Comparison of ENCODE assay signal across 8 cellular contexts in the genomic region with DNA sequence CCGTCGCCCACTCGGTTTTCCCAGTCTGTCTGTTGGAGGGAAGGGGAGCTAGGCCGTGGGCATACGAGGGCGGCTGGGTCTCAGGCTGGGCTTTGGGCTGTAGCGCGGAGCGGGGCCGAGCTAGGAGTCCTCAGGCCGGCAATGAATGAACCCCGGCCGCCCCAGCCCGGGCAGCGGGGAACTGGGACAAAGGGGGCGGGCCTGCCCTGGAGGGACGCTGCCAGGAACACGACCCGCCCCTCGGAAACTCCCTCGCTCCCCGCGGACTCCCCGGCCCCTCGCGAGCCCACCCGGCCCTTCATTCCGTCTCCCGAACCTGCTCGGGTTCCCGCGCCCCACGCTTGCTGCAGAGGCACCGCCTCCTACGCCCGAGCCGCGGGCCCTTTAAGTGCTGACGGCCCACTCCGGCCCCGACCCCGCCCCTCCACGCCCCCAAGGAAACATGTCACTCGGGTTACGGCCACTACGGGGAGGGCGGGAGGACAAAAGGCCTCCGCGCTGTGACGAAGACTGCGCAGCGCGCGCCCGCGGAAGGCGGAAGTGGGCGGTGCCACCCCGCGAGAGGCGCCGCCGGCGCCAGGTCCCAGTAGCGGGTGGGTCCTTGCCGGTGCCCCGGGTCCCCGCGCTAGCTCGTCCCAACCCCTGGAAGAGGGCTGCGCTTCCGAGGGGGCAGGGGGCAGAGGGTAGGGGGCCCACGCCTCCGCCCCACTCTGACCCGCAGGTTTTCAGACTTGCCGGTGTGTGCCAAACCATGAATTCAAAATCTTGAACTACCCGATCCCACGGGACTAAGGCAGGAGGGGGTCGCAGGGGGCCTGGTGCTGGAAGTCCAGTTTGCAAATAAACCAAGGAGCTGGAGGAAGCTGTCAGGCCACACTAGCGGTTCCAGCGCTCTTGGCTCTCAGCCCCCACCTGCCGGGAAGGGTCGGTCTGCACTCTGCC. TPM values are rescaled to one million over a fixed set of nuclear protein-coding genes. Genes with fewer than 3 reads are reported as not detected.
DNase-seq lines count a peak whose midpoint lies in the region; ATAC-seq, FAIRE-seq and TF ChIP-seq lines count a peak whose summit lies in the region.

A gene (minus strand): TSS at position 359 of the 942 bp plus-strand sequence. CDS start 1,747 bp downstream, outside the sequence.

- ATAC-seq in SK-N-SH treated with all-trans-retinoic acid at 6 μM for 48 hours (peak; percentile 87), omental fat pad (ENCODE audit: low FRiP score) (peak; percentile 84)

- peaks cover 1% of the 10 kb centered on the region for H3K36me3 Mint-ChIP-seq in activated naive CD4-positive, alpha-beta T cell treated with anti-CD3 and anti-CD28 coated beads, Interleukin-2, amount 50 U/mL, for 24 hours

- DNase-seq in HFF-Myc (ENCODE audit: extremely low read depth, low read depth) (peak; percentile 63), NCI-H1092 (lab: John Stamatoyannopoulos, UW) (peak; percentile 95), globus pallidus (ENCODE audit: low spot score) (peak; percentile 95), omental fat pad (ENCODE audit: low spot score) (peak; percentile 90)

- peak within 1 kb of the TSS; percentile 93 for H3K4me3 Mint-ChIP-seq in activated naive CD4-positive, alpha-beta T cell treated with anti-CD3 and anti-CD28 coated beads, Interleukin-2, amount 50 U/mL, for 24 hours

- H3K27ac Mint-ChIP-seq in activated naive CD4-positive, alpha-beta T cell treated with anti-CD3 and anti-CD28 coated beads, Interleukin-2, amount 50 U/mL, for 24 hours = peak within 1 kb of the TSS; percentile 87

- H3K27me3 Mint-ChIP-seq in activated naive CD4-positive, alpha-beta T cell treated with anti-CD3 and anti-CD28 coated beads, Interleukin-2, amount 50 U/mL, for 24 hours = no peaks in the 10 kb centered on the region

- H3K27ac ChIP-seq in temporal lobe (ENCODE audit: low read depth, low read length) = peak within 1 kb of the TSS; percentile 89

- peak; percentile 94 for FAIRE-seq in G401.6 (lab: Jason Lieb, UNC)

- H3K9me3 Mint-ChIP-seq in activated naive CD4-positive, alpha-beta T cell treated with anti-CD3 and anti-CD28 coated beads, Interleukin-2, amount 50 U/mL, for 24 hours = no peaks in the 10 kb centered on the region

- peaks cover 11% of the 10 kb centered on the region for H3K4me1 Mint-ChIP-seq in activated naive CD4-positive, alpha-beta T cell treated with anti-CD3 and anti-CD28 coated beads, Interleukin-2, amount 50 U/mL, for 24 hours

- peak within 1 kb of the TSS; percentile 73 for H3K4me3 ChIP-seq in HFF-Myc (replicated peaks; ENCODE audit: low read depth, low read length)

- no peak for TF ChIP-seq CTCF in HFF-Myc (IDR thresholded peaks at IDR 0.05; ENCODE audit: low read depth, low read length, missing control alignments)
- TF ChIP-seq CTCF in omental fat pad (IDR thresholded peaks at IDR 0.05) = no peak

TF ChIP-seq in SK-N-SH treated with all-trans-retinoic acid at 6 μM for 48 hours, 23 proteins besides CTCF, POLR2A, EP300 and RAD21:
- no peak for TF ChIP-seq PPARA (CRISPR knock-in tag; IDR thresholded peaks at IDR 0.05; ENCODE audit: borderline replicate concordance)
- TF ChIP-seq TOX (CRISPR knock-in tag; IDR thresholded peaks at IDR 0.05; ENCODE audit: borderline replicate concordance) = no peak
- TF ChIP-seq GLIS3 (CRISPR knock-in tag; IDR thresholded peaks at IDR 0.05) = peak; percentile 71; the same call in 1 of the 2 replicates
- TF ChIP-seq RARB (CRISPR knock-in tag; IDR thresholded peaks at IDR 0.05) = no peak
- TF ChIP-seq, protein P1, sequence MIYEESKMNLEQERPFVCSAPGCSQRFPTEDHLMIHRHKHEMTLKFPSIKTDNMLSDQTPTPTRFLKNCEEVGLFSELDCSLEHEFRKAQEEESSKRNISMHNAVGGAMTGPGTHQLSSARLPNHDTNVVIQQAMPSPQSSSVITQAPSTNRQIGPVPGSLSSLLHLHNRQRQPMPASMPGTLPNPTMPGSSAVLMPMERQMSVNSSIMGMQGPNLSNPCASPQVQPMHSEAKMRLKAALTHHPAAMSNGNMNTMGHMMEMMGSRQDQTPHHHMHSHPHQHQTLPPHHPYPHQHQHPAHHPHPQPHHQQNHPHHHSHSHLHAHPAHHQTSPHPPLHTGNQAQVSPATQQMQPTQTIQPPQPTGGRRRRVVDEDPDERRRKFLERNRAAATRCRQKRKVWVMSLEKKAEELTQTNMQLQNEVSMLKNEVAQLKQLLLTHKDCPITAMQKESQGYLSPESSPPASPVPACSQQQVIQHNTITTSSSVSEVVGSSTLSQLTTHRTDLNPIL (CRISPR knock-in tag; IDR thresholded peaks at IDR 0.05; ENCODE audit: low read depth) = no peak
- TF ChIP-seq ZFP3 (CRISPR knock-in tag; IDR thresholded peaks at IDR 0.05) = no peak
- TF ChIP-seq ZNF8 (CRISPR knock-in tag; IDR thresholded peaks at IDR 0.05) = no peak
- TF ChIP-seq BACH2 (CRISPR knock-in tag; IDR thresholded peaks at IDR 0.05; ENCODE audit: borderline replicate concordance) = no peak
- no peak for TF ChIP-seq ZNF70 (CRISPR knock-in tag; IDR thresholded peaks at IDR 0.05)
- TF ChIP-seq, protein P2, sequence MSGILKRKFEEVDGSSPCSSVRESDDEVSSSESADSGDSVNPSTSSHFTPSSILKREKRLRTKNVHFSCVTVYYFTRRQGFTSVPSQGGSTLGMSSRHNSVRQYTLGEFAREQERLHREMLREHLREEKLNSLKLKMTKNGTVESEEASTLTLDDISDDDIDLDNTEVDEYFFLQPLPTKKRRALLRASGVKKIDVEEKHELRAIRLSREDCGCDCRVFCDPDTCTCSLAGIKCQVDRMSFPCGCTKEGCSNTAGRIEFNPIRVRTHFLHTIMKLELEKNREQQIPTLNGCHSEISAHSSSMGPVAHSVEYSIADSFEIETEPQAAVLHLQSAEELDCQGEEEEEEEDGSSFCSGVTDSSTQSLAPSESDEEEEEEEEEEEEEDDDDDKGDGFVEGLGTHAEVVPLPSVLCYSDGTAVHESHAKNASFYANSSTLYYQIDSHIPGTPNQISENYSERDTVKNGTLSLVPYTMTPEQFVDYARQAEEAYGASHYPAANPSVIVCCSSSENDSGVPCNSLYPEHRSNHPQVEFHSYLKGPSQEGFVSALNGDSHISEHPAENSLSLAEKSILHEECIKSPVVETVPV (CRISPR knock-in tag; IDR thresholded peaks at IDR 0.05) = peak; percentile 45; the same call in 1 of the 2 replicates

RNA-seq across cellular contexts. Expression of the gene that starts here (rescaled TPM):
- total RNA-seq in omental fat pad (10 to 100 TPM; 15.6 to 19.4 (median 17.9) TPM), temporal lobe (15.5 TPM)

Comparison
In these comparisons a context has a peak if more than half of its experiments do, and no peak if none do; other contexts are left out.
1. Peak in every context shown above with its lines: DNase-seq, ATAC-seq, H3K4me3 ChIP-seq and H3K27ac ChIP-seq.